In the genomic region with DNA sequence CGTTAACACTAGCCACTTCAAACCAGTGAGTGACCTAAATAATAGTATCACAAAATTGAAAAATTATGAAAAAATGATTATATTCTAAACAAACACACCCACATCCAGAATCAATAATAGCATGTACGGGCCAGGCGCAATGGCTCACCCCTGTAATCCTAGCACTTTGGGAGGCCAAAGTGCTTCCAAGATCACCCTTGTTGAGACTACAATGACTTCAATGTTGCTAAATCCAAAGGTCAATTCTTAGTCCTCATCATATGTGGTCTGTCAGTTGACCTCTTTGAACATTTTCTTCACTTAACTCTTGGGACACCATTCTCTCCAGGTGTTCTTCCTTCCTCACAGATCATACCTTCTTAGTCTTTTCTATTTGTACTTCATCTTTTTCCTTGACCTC, we compare ENCODE assay signal across 18 cellular contexts. TPM values are rescaled to one million over a fixed set of nuclear protein-coding genes. Genes with fewer than 3 reads are reported as not detected.
DNase-seq lines count a peak whose midpoint lies in the region; ATAC-seq and TF ChIP-seq lines count a peak whose summit lies in the region.
"Had no signal": no experiment of that assay in that cellular context is flagged by ENCODE, and none has a peak within 500 bp of the region (broad histone marks: within the 10 kb centered on the region; RNA-seq: fewer than 3 reads in every experiment).

No MANE protein-coding gene starts in this region.

- CTCF ChIA-PET in activated CD4-positive, alpha-beta T cell treated with anti-CD3 and anti-CD28 coated beads for 36 hours (lab: Charles Lee) = interaction anchor here (1.0 to 3.3 kb wide), 2 partner anchors 10 to 303 kb away, joined by 4 to 15 read pairs; no protein-coding TSS in a partner anchor

- intact Hi-C loops in activated CD4-positive, alpha-beta T cell treated with anti-CD3 and anti-CD28 coated beads for 36 hours (cut with DNase I, micrococcal nuclease) = no loop called here
- intact Hi-C loops in mucosa of descending colon (cut with DNase I, micrococcal nuclease) = no loop called here

- no peak for ATAC-seq in activated CD4-positive, alpha-beta T cell treated with anti-CD3 and anti-CD28 coated beads for 36 hours
- peak; percentile 13 for ATAC-seq in stimulated activated naive CD8-positive, alpha-beta T cell treated with anti-CD3 and anti-CD28 coated beads, Interleukin-15, Interleukin-2, amounts not matched to agents 100 U/mL and 50 U/mL, for 24 hours
- no peak for ATAC-seq in stimulated activated naive CD8-positive, alpha-beta T cell treated with anti-CD3 and anti-CD28 coated beads, Interleukin-15, amount 100 ng/mL, for 72 hours
- ATAC-seq in mucosa of descending colon = peak; percentile 39

- H3K36me3 Mint-ChIP-seq in activated CD4-positive, alpha-beta T cell treated with anti-CD3 and anti-CD28 coated beads for 36 hours (ENCODE audit: low read depth) = peaks cover 34% of the 10 kb centered on the region

- H3K9me3 Mint-ChIP-seq in activated CD4-positive, alpha-beta T cell treated with anti-CD3 and anti-CD28 coated beads for 36 hours (ENCODE audit: low read depth) = no peaks in the 10 kb centered on the region
- no peaks in the 10 kb centered on the region for H3K9me3 Mint-ChIP-seq in stimulated activated naive CD8-positive, alpha-beta T cell treated with anti-CD3 and anti-CD28 coated beads, Interleukin-15, amount 100 ng/mL, for 72 hours
- H3K9me3 Mint-ChIP-seq: CD14-positive monocyte, HFFc6 had no signal

- H3K4me1 Mint-ChIP-seq in activated CD4-positive, alpha-beta T cell treated with anti-CD3 and anti-CD28 coated beads for 36 hours = peaks cover 22% of the 10 kb centered on the region
- peaks cover 20% of the 10 kb centered on the region for H3K4me1 Mint-ChIP-seq in stimulated activated naive CD8-positive, alpha-beta T cell treated with anti-CD3 and anti-CD28 coated beads, Interleukin-15, amount 100 ng/mL, for 72 hours

- no peak for TF ChIP-seq CTCF in mucosa of descending colon (IDR thresholded peaks at IDR 0.05)

- no peaks in the 10 kb centered on the region for H3K36me3 ChIP-seq in mucosa of descending colon (ENCODE audit: low read depth)

- DNase-seq in activated CD4-positive, alpha-beta T cell treated with anti-CD3 and anti-CD28 coated beads for 36 hours = no peak
- no peak for DNase-seq in activated CD4-positive, alpha-beta T cell treated with anti-CD3 and anti-CD28 coated beads, Interleukin-2, amount 50 U/mL, for 1 hour
- DNase-seq in stimulated activated naive CD8-positive, alpha-beta T cell treated with anti-CD3 and anti-CD28 coated beads, Interleukin-15, Interleukin-2, amounts not matched to agents 100 U/mL and 50 U/mL, for 24 hours = no peak
- no peak for DNase-seq in stimulated activated naive CD8-positive, alpha-beta T cell treated with anti-CD3 and anti-CD28 coated beads, Interleukin-15, amount 100 ng/mL, for 72 hours
- no peak for DNase-seq in mucosa of descending colon
- no peak for DNase-seq in NCI-H1105 (lab: John Stamatoyannopoulos, UW)
- DNase-seq in NOMO-1 treated with dmso at 0.1 percent for 144 hours (lab: John Stamatoyannopoulos, UW; ENCODE audit: unreplicated experiment) = no peak
- DNase-seq in mucosa of gallbladder (ENCODE audit: low spot score) = no peak
- DNase-seq: AML-193, HFFc6, MV-4-11, NCI-H1417 treated with DMSO at 0.1 percent for 48 hours, NCI-H187 treated with DMSO at 0.1 percent for 48 hours, NCI-H2227 treated with DMSO at 0.1 percent for 48 hours, NCI-H510A treated with DMSO at 0.1 percent for 48 hours, NCI-H82 had no signal

- H3K27me3 Mint-ChIP-seq in activated CD4-positive, alpha-beta T cell treated with anti-CD3 and anti-CD28 coated beads for 36 hours = no peaks in the 10 kb centered on the region
- H3K27me3 Mint-ChIP-seq in stimulated activated naive CD8-positive, alpha-beta T cell treated with anti-CD3 and anti-CD28 coated beads, Interleukin-15, amount 100 ng/mL, for 72 hours = no peaks in the 10 kb centered on the region

- peak overlapping the region; percentile 85 for H3K27ac Mint-ChIP-seq in activated CD4-positive, alpha-beta T cell treated with anti-CD3 and anti-CD28 coated beads for 36 hours
- H3K27ac Mint-ChIP-seq in stimulated activated naive CD8-positive, alpha-beta T cell treated with anti-CD3 and anti-CD28 coated beads, Interleukin-15, amount 100 ng/mL, for 72 hours = no peak overlapping the region
- H3K27ac Mint-ChIP-seq: HFFc6 had no signal

- no peaks in the 10 kb centered on the region for H3K9me3 ChIP-seq in mucosa of descending colon

- no peak overlapping the region for H3K4me3 ChIP-seq in mucosa of descending colon

- POLR2A ChIA-PET in activated CD4-positive, alpha-beta T cell treated with anti-CD3 and anti-CD28 coated beads for 36 hours (lab: Charles Lee) = no interaction called here

- H3K4me1 ChIP-seq in mucosa of descending colon (ENCODE audit: low read depth) = no peaks in the 10 kb centered on the region

- no peak overlapping the region for H3K4me3 Mint-ChIP-seq in activated CD4-positive, alpha-beta T cell treated with anti-CD3 and anti-CD28 coated beads for 36 hours
- H3K4me3 Mint-ChIP-seq in stimulated activated naive CD8-positive, alpha-beta T cell treated with anti-CD3 and anti-CD28 coated beads, Interleukin-15, amount 100 ng/mL, for 72 hours = no peak overlapping the region
- H3K4me3 Mint-ChIP-seq: CD14-positive monocyte, HFFc6 had no signal

RNA-seq across cellular contexts. Expression of gene RIOK2, which starts 11.3 kb away (rescaled TPM):
- total RNA-seq in activated CD4-positive, alpha-beta T cell treated with anti-CD3 and anti-CD28 coated beads for 36 hours = 10 to 100 TPM; 30.9 to 39.2 TPM
- total RNA-seq in mucosa of descending colon = 10 to 100 TPM; 18.0 to 26.8 (median 21.3) TPM
- total RNA-seq in mucosa of gallbladder = 13.7 TPM

RNA-seq across cellular contexts. Expression of gene LIX1, which starts 29.3 kb away (rescaled TPM):
- total RNA-seq in activated CD4-positive, alpha-beta T cell treated with anti-CD3 and anti-CD28 coated beads for 36 hours = not detected
- 1 to 10 TPM in 1 of 3 donors, not detected in 2; 1.7 TPM for total RNA-seq in mucosa of descending colon
- 0.17 TPM for total RNA-seq in mucosa of gallbladder
- total RNA-seq: HFFc6, RPMI7951 had no signal

Comparison
In these comparisons a context has a peak if more than half of its experiments do, and no peak if none do; other contexts are left out.
1. ATAC-seq: peak in stimulated activated naive CD8-positive, alpha-beta T cell treated with anti-CD3 and anti-CD28 coated beads, Interleukin-15, Interleukin-2, amounts not matched to agents 100 U/mL and 50 U/mL, for 24 hours (single experiment) and mucosa of descending colon (single experiment); none in activated CD4-positive, alpha-beta T cell treated with anti-CD3 and anti-CD28 coated beads for 36 hours (single experiment) and stimulated activated naive CD8-positive, alpha-beta T cell treated with anti-CD3 and anti-CD28 coated beads, Interleukin-15, amount 100 ng/mL, for 72 hours (single experiment).